Comparison of ENCODE assay signal across 34 cellular contexts in genomic region chr2:218990052-218990451, GRCh38. TPM values are rescaled to one million over a fixed set of nuclear protein-coding genes. Genes with fewer than 3 reads are reported as not detected.
"Had no signal": no experiment of that assay in that cellular context is flagged by ENCODE, and none has a peak within 500 bp of the region (broad histone marks: within the 10 kb centered on the region; RNA-seq: fewer than 3 reads in every experiment).

No MANE protein-coding gene starts in this region.

- H3K9me3 ChIP-seq: ascending aorta had no signal

- H3K27ac ChIP-seq: ascending aorta, cardiac muscle cell, PC-9, RWPE1, VCaP had no signal

- H3K36me3 ChIP-seq: ascending aorta, cardiac muscle cell had no signal

- H3K4me3 ChIP-seq: ascending aorta, cardiac muscle cell, PC-9 had no signal

- DNase-seq: activated B cell treated with CpG ODN at 0.5 μM for 24 hours; activated CD4-positive, alpha-beta memory T cell treated with anti-CD3 and anti-CD28 coated beads for 36 hours; activated CD4-positive, alpha-beta T cell treated with anti-CD3 and anti-CD28 coated beads for 4 hours; activated CD4-positive, alpha-beta T cell treated with anti-CD3 and anti-CD28 coated beads, Interleukin-2, amount 50 U/mL, for 1 hour; activated CD4-positive, CD25-positive, alpha-beta regulatory T cell treated with anti-CD3 and anti-CD28 coated beads, Interleukin-2, amount 50 U/mL, for 72 hours; activated CD8-positive, alpha-beta memory T cell treated with anti-CD3 and anti-CD28 coated beads, Interleukin-2, amount 50 U/mL, for 4 hours; activated gamma-delta T cell treated with Interleukin-2 at 50 U/mL for 16 hours; activated naive CD4-positive, alpha-beta T cell treated with anti-CD3 and anti-CD28 coated beads, Interleukin-2, amount 10 ng/mL, durations not matched to agents 7 days and 5 days; activated T-cell treated with anti-CD3 and anti-CD28 coated beads for 4 hours; activated T-cell treated with anti-CD3 and anti-CD28 coated beads, Interleukin-2, amount 50 U/mL, for 4 hours; amygdala; NCI-H1092 treated with DMSO at 0.1 percent for 48 hours; NCI-H1417; NCI-H146; NCI-H187; NCI-H2029 treated with DMSO at 0.1 percent for 48 hours; NCI-H2107; NCI-H2171; NCI-H510A; NCI-H526; NCI-H748 treated with DMSO at 0.1 percent for 48 hours; PC-9; Right ventricle myocardium superior; SW 1271; T-helper 1 cell; T-helper 2 cell; T-helper 9 cell had no signal

RNA-seq across cellular contexts. Expression of gene CRYBA2, which starts 3.2 kb away (rescaled TPM):
- total RNA-seq: activated B cell treated with CpG ODN at 0.5 μM for 24 hours; activated CD4-positive, alpha-beta memory T cell treated with anti-CD3 and anti-CD28 coated beads for 36 hours; activated T-cell treated with anti-CD3 and anti-CD28 coated beads, Interleukin-2, amount 50 U/mL, for 4 hours; ascending aorta; cardiac muscle cell; OCI-LY7; PC-9; Right ventricle myocardium superior had no signal
- polyA plus RNA-seq: cardiac muscle cell had no signal

RNA-seq across cellular contexts. Expression of gene FEV, which starts 5.1 kb away (rescaled TPM):
- total RNA-seq: activated B cell treated with CpG ODN at 0.5 μM for 24 hours; activated CD4-positive, alpha-beta memory T cell treated with anti-CD3 and anti-CD28 coated beads for 36 hours; activated T-cell treated with anti-CD3 and anti-CD28 coated beads, Interleukin-2, amount 50 U/mL, for 4 hours; activated T-helper 1 cell treated with anti-CD3 and anti-CD28 coated beads, Interleukin-12 subunit alpha, Interleukin-12 subunit beta, Interleukin-2, Interleukin-4 antibody, amounts not matched to agents 30 ng/mL and 10 ng/mL and 1 ng/mL, durations not matched to agents 14 hours and 24 hours and 36 hours; ascending aorta; cardiac muscle cell; M059J; OCI-LY7; PC-9; Right ventricle myocardium superior had no signal
- polyA plus RNA-seq: cardiac muscle cell had no signal

RNA-seq across cellular contexts. Expression of gene CDK5R2, which starts 30.6 kb away (rescaled TPM):
- total RNA-seq: activated B cell treated with CpG ODN at 0.5 μM for 24 hours; activated CD4-positive, alpha-beta memory T cell treated with anti-CD3 and anti-CD28 coated beads for 36 hours; activated T-cell treated with anti-CD3 and anti-CD28 coated beads, Interleukin-2, amount 50 U/mL, for 4 hours; activated T-helper 1 cell treated with anti-CD3 and anti-CD28 coated beads, Interleukin-12 subunit alpha, Interleukin-12 subunit beta, Interleukin-2, Interleukin-4 antibody, amounts not matched to agents 30 ng/mL and 10 ng/mL and 1 ng/mL, durations not matched to agents 14 hours and 24 hours and 36 hours; ascending aorta; Right ventricle myocardium superior had no signal

RNA-seq across cellular contexts. Expression of gene CFAP65, which starts 51.3 kb away (rescaled TPM):
- total RNA-seq: activated B cell treated with CpG ODN at 0.5 μM for 24 hours; activated CD4-positive, alpha-beta memory T cell treated with anti-CD3 and anti-CD28 coated beads for 36 hours; activated T-cell treated with anti-CD3 and anti-CD28 coated beads, Interleukin-2, amount 50 U/mL, for 4 hours; activated T-helper 1 cell treated with anti-CD3 and anti-CD28 coated beads, Interleukin-12 subunit alpha, Interleukin-12 subunit beta, Interleukin-2, Interleukin-4 antibody, amounts not matched to agents 30 ng/mL and 10 ng/mL and 1 ng/mL, durations not matched to agents 14 hours and 24 hours and 36 hours; ascending aorta; M059J; OCI-LY7; PC-9; Right ventricle myocardium superior had no signal
